9 cellular contexts compared by ENCODE assay signal in the genomic region with DNA sequence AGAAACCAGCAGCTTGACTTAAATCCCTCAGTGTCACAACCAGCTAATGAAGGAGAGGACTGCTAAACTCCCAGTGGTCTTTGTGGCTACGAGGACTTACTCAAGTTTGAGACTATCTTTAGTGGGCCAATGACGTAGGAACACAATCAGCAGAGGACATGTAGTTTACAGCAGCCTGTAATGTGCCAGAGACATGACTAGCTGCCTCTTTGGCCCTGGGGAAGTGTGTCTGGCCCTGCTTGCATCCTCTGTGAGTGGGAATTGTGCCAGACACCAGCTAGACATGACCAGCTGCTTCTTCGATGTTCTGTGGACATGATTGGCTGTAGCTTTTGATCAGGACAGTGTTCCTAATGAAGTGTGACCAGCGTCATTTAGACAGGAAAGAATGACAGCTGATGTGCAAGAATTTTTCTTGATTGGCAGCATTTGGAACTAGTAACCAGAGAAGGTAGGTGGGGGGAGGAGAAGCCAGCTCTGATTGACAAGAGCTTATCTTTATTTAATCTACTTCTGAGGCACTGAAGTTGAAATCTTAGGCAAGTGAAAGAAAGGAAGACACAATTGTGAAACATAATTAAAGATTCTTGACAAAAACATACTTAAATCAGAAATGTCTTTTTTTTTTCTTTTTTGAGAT.
DNase-seq lines count a peak whose midpoint lies in the region; ATAC-seq and TF ChIP-seq lines count a peak whose summit lies in the region.
"Had no signal": no experiment of that assay in that cellular context is flagged by ENCODE, and none has a peak within 500 bp of the region (broad histone marks: within the 10 kb centered on the region; RNA-seq: fewer than 3 reads in every experiment).

No MANE protein-coding gene starts in this region.

- no peak overlapping the region for H3K4me3 ChIP-seq in DND-41 (ENCODE audit: low read depth in 1 of 2, low read length in 2 of 2)
- H3K4me3 ChIP-seq in smooth muscle cell = no peak overlapping the region

- WGBS in smooth muscle cell (ENCODE audit: low lambda C conversion rate) = 20% methylated on average over 4 of the region's 4 CpGs

- H4K20me1 ChIP-seq in DND-41 (ENCODE audit: insufficient read depth, low read length) = peaks cover 46% of the 10 kb centered on the region; the same call in 1 of the 2 replicates
- H4K20me1 ChIP-seq in smooth muscle cell (ENCODE audit: low read depth) = peaks cover 87% of the 10 kb centered on the region

- H3K9ac ChIP-seq in DND-41 (ENCODE audit: low read depth, low read length) = no peak overlapping the region
- H3K9ac ChIP-seq in smooth muscle cell (ENCODE audit: low read depth) = no peak overlapping the region

- H3K79me2 ChIP-seq in DND-41 (ENCODE audit: insufficient read depth, low read length) (peaks cover 54% of the 10 kb centered on the region), smooth muscle cell (ENCODE audit: low read depth) (peaks cover 7% of the 10 kb centered on the region)

- H3K4me1 ChIP-seq in DND-41 (ENCODE audit: insufficient read depth, low read length) = peaks cover 44% of the 10 kb centered on the region
- H3K4me1 ChIP-seq in smooth muscle cell (ENCODE audit: low read depth) = peaks cover 18% of the 10 kb centered on the region

- DNase-seq in DND-41 (no peak), fibroblast of gingiva (ENCODE audit: low read depth) (peak; percentile 3), smooth muscle cell (lab: John Stamatoyannopoulos, UW; ENCODE audit: unreplicated experiment) (peak; percentile 2), T-helper 9 cell (no peak), activated gamma-delta T cell (lab: John Stamatoyannopoulos, UW) (no peak)
- DNase-seq in activated CD4-positive, alpha-beta T cell treated with anti-CD3 and anti-CD28 coated beads for 1 hour = no peak

- H3F3A ChIP-seq in smooth muscle cell (ENCODE audit: low read depth) = peaks cover 13% of the 10 kb centered on the region

- H3K27me3 ChIP-seq in DND-41 (ENCODE audit: insufficient read depth, low read length, poor library complexity) (no peaks in the 10 kb centered on the region), smooth muscle cell (ENCODE audit: low read depth) (peaks cover 11% of the 10 kb centered on the region)

- peak overlapping the region; percentile 25; the same call in 1 of the 2 replicates for H3K4me2 ChIP-seq in DND-41 (ENCODE audit: insufficient read depth, low read length)
- no peak overlapping the region for H3K4me2 ChIP-seq in smooth muscle cell

- H3K27ac ChIP-seq in DND-41 (ENCODE audit: low read length) = peak overlapping the region; percentile 70
- no peak overlapping the region for H3K27ac ChIP-seq in smooth muscle cell (ENCODE audit: low read depth)

- TF ChIP-seq CTCF in DND-41 (IDR thresholded peaks at IDR 0.05; ENCODE audit: borderline replicate concordance, extremely low read depth, low read length, poor library complexity, severe bottlenecking) (no peak), smooth muscle cell (IDR thresholded peaks at IDR 0.05; ENCODE audit: borderline replicate concordance, insufficient read depth, poor library complexity, severe bottlenecking) (no peak)

- H3K9me3 ChIP-seq in DND-41 (ENCODE audit: insufficient read depth, low read length, severe bottlenecking) = no peaks in the 10 kb centered on the region
- H3K9me3 ChIP-seq in smooth muscle cell (replicated peaks; ENCODE audit: low read depth) = no peaks in the 10 kb centered on the region

- H3K36me3 ChIP-seq in DND-41 (ENCODE audit: insufficient read depth, low read length) = no peaks in the 10 kb centered on the region
- no peaks in the 10 kb centered on the region for H3K36me3 ChIP-seq in smooth muscle cell (ENCODE audit: low read depth)

- ATAC-seq in DND-41 (ENCODE audit: insufficient read depth, low read depth) = no peak
- ATAC-seq in GM21381 (IDR thresholded peaks at IDR 0.05; ENCODE audit: unreplicated experiment) = peak; percentile 42
- peak; percentile 46 for ATAC-seq in HG03571 (IDR thresholded peaks at IDR 0.05; ENCODE audit: unreplicated experiment)
- ATAC-seq: HCT116 had no signal

- no peak overlapping the region for H2AFZ ChIP-seq in DND-41 (ENCODE audit: low read depth, low read length)
- no peak overlapping the region for H2AFZ ChIP-seq in smooth muscle cell (ENCODE audit: low read depth)

Comparison
In these comparisons a context has a peak if more than half of its experiments do, and no peak if none do; other contexts are left out.
1. DNase-seq: peak in fibroblast of gingiva (single experiment) and smooth muscle cell (single experiment); none in DND-41 (single experiment), activated CD4-positive, alpha-beta T cell treated with anti-CD3 and anti-CD28 coated beads for 1 hour (single experiment), T-helper 9 cell (single experiment) and activated gamma-delta T cell (single experiment).